8 cellular contexts compared by ENCODE assay signal in genomic region chr18:72700961-72701710, GRCh38.
DNase-seq lines count a peak whose midpoint lies in the region; ATAC-seq and TF ChIP-seq lines count a peak whose summit lies in the region.
"Had no signal": no experiment of that assay in that cellular context is flagged by ENCODE, and none has a peak within 500 bp of the region (broad histone marks: within the 10 kb centered on the region; RNA-seq: fewer than 3 reads in every experiment).

No MANE protein-coding gene starts in this region.

- no peaks in the 10 kb centered on the region for H3K79me2 ChIP-seq in osteoblast (ENCODE audit: insufficient read depth, low read length)

- DNase-seq in NCI-H1694 treated with DMSO at 0.1 percent for 48 hours (lab: John Stamatoyannopoulos, UW) (peak; percentile 37), cardiac fibroblast (ENCODE audit: low read depth in 2 of 2) (peak; percentile 20 to 40), osteoblast (ENCODE audit: insufficient read length, low spot score, missing footprints) (no peak), posterior cingulate gyrus (no peak), occipital lobe (lab: John Stamatoyannopoulos, UW) (no peak)
- DNase-seq: HCEC 1CT had no signal

- peaks cover 2% of the 10 kb centered on the region for H3K9me3 ChIP-seq in osteoblast (ENCODE audit: low read depth, low read length)

- no peak overlapping the region for H2AFZ ChIP-seq in osteoblast (ENCODE audit: low read length)

- H3K4me3 ChIP-seq in cardiac fibroblast (replicated peaks in 1 of 2; ENCODE audit: low read depth in 2 of 2, low read length in 2 of 2) = no peak overlapping the region
- H3K4me3 ChIP-seq in osteoblast (ENCODE audit: insufficient read depth, low read length) = no peak overlapping the region

- H3K4me1 ChIP-seq in osteoblast (ENCODE audit: insufficient read depth, low read length) = no peaks in the 10 kb centered on the region

- H3K36me3 ChIP-seq in osteoblast (ENCODE audit: insufficient read depth, low read length) = no peaks in the 10 kb centered on the region

- no peaks in the 10 kb centered on the region for H3K27me3 ChIP-seq in osteoblast (ENCODE audit: insufficient read depth, low read length)

- TF ChIP-seq CTCF in cardiac fibroblast (IDR thresholded peaks at IDR 0.05; ENCODE audit: low read depth, low read length) (peak; percentile 13), osteoblast (IDR thresholded peaks at IDR 0.05; ENCODE audit: extremely low read depth, low read depth, low read length) (peak; percentile 10)

- peak; percentile 68 for ATAC-seq in GM18868 (IDR thresholded peaks at IDR 0.05; ENCODE audit: unreplicated experiment)
- no peak for ATAC-seq in HG03045 (IDR thresholded peaks at IDR 0.05; ENCODE audit: unreplicated experiment)

- H3K4me2 ChIP-seq in osteoblast (ENCODE audit: insufficient read depth, low read length) = no peak overlapping the region

- H4K20me1 ChIP-seq in osteoblast (ENCODE audit: insufficient read depth, low read length) = no peaks in the 10 kb centered on the region

- intact Hi-C loops in posterior cingulate gyrus (cut with DNase I) = no loop called here

- no peak overlapping the region for H3K27ac ChIP-seq in osteoblast (ENCODE audit: low read depth, low read length)

Comparison
In these comparisons a context has a peak if more than half of its experiments do, and no peak if none do; other contexts are left out.
1. DNase-seq: peak in NCI-H1694 treated with DMSO at 0.1 percent for 48 hours (single experiment) and cardiac fibroblast (2 of 2); none in osteoblast (single experiment), posterior cingulate gyrus (0 of 10) and occipital lobe (single experiment).